In genomic region chr10:60823324-60823723, GRCh38 we compare ENCODE assay signal across 29 cellular contexts.
"Had no signal": no experiment of that assay in that cellular context is flagged by ENCODE, and none has a peak within 500 bp of the region (broad histone marks: within the 10 kb centered on the region; RNA-seq: fewer than 3 reads in every experiment).

No MANE protein-coding gene starts in this region.

- H3K9me3 ChIP-seq: body of pancreas, left ventricle myocardium inferior, psoas muscle, sigmoid colon, stomach, thyroid gland, upper lobe of left lung, vagina had no signal

- H3K9me3 Mint-ChIP-seq: activated T-cell treated with anti-CD3 and anti-CD28 coated beads, Interleukin-2, amount 50 U/mL, for 72 hours; stimulated activated naive B cell treated with anti-CD40 and anti-IgM and Interleukin-4, amounts not matched to agents 10 μg/mL and 1 μg/mL and 100 μg/mL, for 72 hours; WTC11 had no signal

- H3K27ac ChIP-seq: body of pancreas, left ventricle myocardium inferior, parathyroid adenoma, psoas muscle, sigmoid colon, stomach, thyroid gland, upper lobe of left lung, vagina had no signal

- H3K79me2 ChIP-seq: parathyroid adenoma had no signal

- H3K9ac ChIP-seq: parathyroid adenoma had no signal

- H3K4me3 ChIP-seq: body of pancreas, left ventricle myocardium inferior, psoas muscle, sigmoid colon, stomach, thyroid gland, upper lobe of left lung, vagina had no signal

- FAIRE-seq: colon, frontal cortex, small intestine had no signal

- H2AFZ ChIP-seq: parathyroid adenoma had no signal

- H3K4me3 Mint-ChIP-seq: activated naive CD8-positive, alpha-beta T cell; activated T-cell treated with anti-CD3 and anti-CD28 coated beads, Interleukin-2, amount 50 U/mL, for 72 hours; stimulated activated naive B cell treated with anti-CD40 and anti-IgM and Interleukin-4, amounts not matched to agents 10 μg/mL and 1 μg/mL and 100 μg/mL, for 72 hours; WTC11 had no signal

- H3K27ac Mint-ChIP-seq: activated naive CD8-positive, alpha-beta T cell; activated T-cell treated with anti-CD3 and anti-CD28 coated beads, Interleukin-2, amount 50 U/mL, for 72 hours; stimulated activated naive B cell treated with anti-CD40 and anti-IgM and Interleukin-4, amounts not matched to agents 10 μg/mL and 1 μg/mL and 100 μg/mL, for 72 hours; WTC11 had no signal

- H3K27me3 ChIP-seq: body of pancreas, sigmoid colon, stomach, thyroid gland, upper lobe of left lung, vagina had no signal

- H3K4me1 ChIP-seq: body of pancreas, parathyroid adenoma had no signal

- DNase-seq: activated CD4-positive, alpha-beta T cell treated with anti-CD3 and anti-CD28 coated beads for 1 hour; activated CD4-positive, alpha-beta T cell treated with anti-CD3 and anti-CD28 coated beads, Interleukin-2, amount 50 U/mL, for 1 hour; activated naive CD4-positive, alpha-beta T cell treated with Interleukin-2 at 50 U/mL for 16 hours; activated T-cell treated with anti-CD3 and anti-CD28 coated beads for 4 hours; activated T-cell treated with anti-CD3 and anti-CD28 coated beads, Interleukin-2, amount 50 U/mL, for 72 hours; anterior cingulate cortex; body of pancreas; dermis blood vessel endothelial cell; effector CD8-positive, alpha-beta T cell; islet precursor cell; left ventricle myocardium inferior; nucleus accumbens; psoas muscle; sigmoid colon; small intestine; stimulated activated CD4-positive, alpha-beta T cell treated with anti-CD3 and anti-CD28 coated beads, Interleukin-1b, Interleukin-23, amount 100 ng/mL, for 48 hours; stimulated activated CD4-positive, alpha-beta T cell treated with anti-CD3 and anti-CD28 coated beads, Interleukin-4, amount 100 ng/mL, for 4 hours; stimulated activated CD8-positive, alpha-beta memory T cell treated with anti-CD3 and anti-CD28 coated beads, Interleukin-4, amount 100 ng/mL, for 48 hours; stimulated activated naive B cell treated with anti-CD40 and anti-IgM and Interleukin-4, amounts not matched to agents 10 μg/mL and 1 μg/mL and 100 μg/mL, for 72 hours; stomach; T1000; thyroid gland; upper lobe of left lung had no signal

- ATAC-seq: activated T-cell treated with anti-CD3 and anti-CD28 coated beads, Interleukin-2, amount 50 U/mL, for 72 hours; body of pancreas; psoas muscle; stimulated activated naive B cell treated with anti-CD40 and anti-IgM and Interleukin-4, amounts not matched to agents 10 μg/mL and 1 μg/mL and 100 μg/mL, for 72 hours; WTC11 had no signal

- H3K36me3 ChIP-seq: left ventricle myocardium inferior, sigmoid colon, stomach, thyroid gland, upper lobe of left lung, vagina had no signal

- H3K36me3 Mint-ChIP-seq: activated naive CD8-positive, alpha-beta T cell; stimulated activated naive B cell treated with anti-CD40 and anti-IgM and Interleukin-4, amounts not matched to agents 10 μg/mL and 1 μg/mL and 100 μg/mL, for 72 hours; WTC11 had no signal
